ENCODE assay signal across 9 cellular contexts in genomic region chr15:80615783-80616391, GRCh38.
DNase-seq lines count a peak whose midpoint lies in the region; ATAC-seq and TF ChIP-seq lines count a peak whose summit lies in the region.
"Had no signal": no experiment of that assay in that cellular context is flagged by ENCODE, and none has a peak within 500 bp of the region (broad histone marks: within the 10 kb centered on the region; RNA-seq: fewer than 3 reads in every experiment).

No MANE protein-coding gene starts in this region.

- H3K9me3 ChIP-seq in ovary, result no peaks in the 10 kb centered on the region

- H3K9me3 Mint-ChIP-seq in activated T-helper 1 cell treated with anti-CD3 and anti-CD28 coated beads, Interleukin-12 subunit alpha, Interleukin-12 subunit beta, Interleukin-2, Interleukin-4 antibody, amounts not matched to agents 30 ng/mL and 10 ng/mL and 1 ng/mL, durations not matched to agents 14 hours and 24 hours and 36 hours, result no peaks in the 10 kb centered on the region
- no peaks in the 10 kb centered on the region for H3K9me3 Mint-ChIP-seq in activated naive CD4-positive, alpha-beta T cell treated with anti-CD3 and anti-CD28 coated beads for 36 hours

- no peak overlapping the region for H3K27ac Mint-ChIP-seq in activated T-helper 1 cell treated with anti-CD3 and anti-CD28 coated beads, Interleukin-12 subunit alpha, Interleukin-12 subunit beta, Interleukin-2, Interleukin-4 antibody, amounts not matched to agents 30 ng/mL and 10 ng/mL and 1 ng/mL, durations not matched to agents 14 hours and 24 hours and 36 hours
- no peak overlapping the region for H3K27ac Mint-ChIP-seq in activated naive CD4-positive, alpha-beta T cell treated with anti-CD3 and anti-CD28 coated beads for 36 hours

- H3K36me3 ChIP-seq in ovary, result no peaks in the 10 kb centered on the region

- CTCF ChIA-PET in activated naive CD4-positive, alpha-beta T cell treated with anti-CD3 and anti-CD28 coated beads for 36 hours (lab: Charles Lee), result no interaction called here

- no peak overlapping the region for H3K4me3 Mint-ChIP-seq in activated T-helper 1 cell treated with anti-CD3 and anti-CD28 coated beads, Interleukin-12 subunit alpha, Interleukin-12 subunit beta, Interleukin-2, Interleukin-4 antibody, amounts not matched to agents 30 ng/mL and 10 ng/mL and 1 ng/mL, durations not matched to agents 14 hours and 24 hours and 36 hours
- H3K4me3 Mint-ChIP-seq in activated naive CD4-positive, alpha-beta T cell treated with anti-CD3 and anti-CD28 coated beads for 36 hours, result no peak overlapping the region

- no peaks in the 10 kb centered on the region for H3K27me3 ChIP-seq in ovary

- no peak for TF ChIP-seq POLR2A in ovary (IDR thresholded peaks at IDR 0.05)

- H3K36me3 Mint-ChIP-seq in activated T-helper 1 cell treated with anti-CD3 and anti-CD28 coated beads, Interleukin-12 subunit alpha, Interleukin-12 subunit beta, Interleukin-2, Interleukin-4 antibody, amounts not matched to agents 30 ng/mL and 10 ng/mL and 1 ng/mL, durations not matched to agents 14 hours and 24 hours and 36 hours (ENCODE audit: low read depth), result no peaks in the 10 kb centered on the region
- no peaks in the 10 kb centered on the region for H3K36me3 Mint-ChIP-seq in activated naive CD4-positive, alpha-beta T cell treated with anti-CD3 and anti-CD28 coated beads for 36 hours (ENCODE audit: low read depth)

- no peak for TF ChIP-seq EP300 in ovary (IDR thresholded peaks at IDR 0.05)

- peaks cover 8% of the 10 kb centered on the region for H3K27me3 Mint-ChIP-seq in activated T-helper 1 cell treated with anti-CD3 and anti-CD28 coated beads, Interleukin-12 subunit alpha, Interleukin-12 subunit beta, Interleukin-2, Interleukin-4 antibody, amounts not matched to agents 30 ng/mL and 10 ng/mL and 1 ng/mL, durations not matched to agents 14 hours and 24 hours and 36 hours (ENCODE audit: insufficient read depth)
- peaks cover 21% of the 10 kb centered on the region for H3K27me3 Mint-ChIP-seq in activated naive CD4-positive, alpha-beta T cell treated with anti-CD3 and anti-CD28 coated beads for 36 hours (ENCODE audit: low read depth)

- 40 to 45% (median 41%) methylated on average over 14 of the region's 14 CpGs for WGBS in ovary, 3 donors

- no peak for TF ChIP-seq CTCF in ovary (IDR thresholded peaks at IDR 0.05)

- ATAC-seq in HG02852 (IDR thresholded peaks at IDR 0.05; ENCODE audit: unreplicated experiment), result no peak

- no peaks in the 10 kb centered on the region for H3K4me1 Mint-ChIP-seq in activated T-helper 1 cell treated with anti-CD3 and anti-CD28 coated beads, Interleukin-12 subunit alpha, Interleukin-12 subunit beta, Interleukin-2, Interleukin-4 antibody, amounts not matched to agents 30 ng/mL and 10 ng/mL and 1 ng/mL, durations not matched to agents 14 hours and 24 hours and 36 hours (ENCODE audit: low read depth)
- no peaks in the 10 kb centered on the region for H3K4me1 Mint-ChIP-seq in activated naive CD4-positive, alpha-beta T cell treated with anti-CD3 and anti-CD28 coated beads for 36 hours (ENCODE audit: low read depth)

- DNase-seq in EH (ENCODE audit: low read depth), result peak; percentile 82
- peak; percentile 58 to 74 for DNase-seq in NCI-H524 (lab: John Stamatoyannopoulos, UW)
- no peak for DNase-seq in epithelial cell of prostate (ENCODE audit: low read depth, low spot score)
- DNase-seq in ovary, result peak; percentile 51 to 79 (median 64)
- no peak for DNase-seq in activated T-helper 1 cell treated with anti-CD3 and anti-CD28 coated beads, Interleukin-12 subunit alpha, Interleukin-12 subunit beta, Interleukin-2, Interleukin-4 antibody, amounts not matched to agents 30 ng/mL and 10 ng/mL and 1 ng/mL, durations not matched to agents 14 hours and 24 hours and 36 hours (ENCODE audit: low spot score)
- no peak for DNase-seq in activated naive CD4-positive, alpha-beta T cell treated with anti-CD3 and anti-CD28 coated beads for 36 hours
- no peak for DNase-seq in hepatic stellate cell (ENCODE audit: low spot score)
- DNase-seq: anterior cingulate cortex had no signal

- intact Hi-C loops in ovary (cut with DNase I), result no loop called here
- intact Hi-C loops in activated T-helper 1 cell treated with anti-CD3 and anti-CD28 coated beads, Interleukin-12 subunit alpha, Interleukin-12 subunit beta, Interleukin-2, Interleukin-4 antibody, amounts not matched to agents 30 ng/mL and 10 ng/mL and 1 ng/mL, durations not matched to agents 14 hours and 24 hours and 36 hours (cut with micrococcal nuclease), result loop anchor here (5.0 kb wide), 1 partner anchor 161 kb away; the partner anchor contains the start of gene CEMIP
- intact Hi-C loops in activated naive CD4-positive, alpha-beta T cell treated with anti-CD3 and anti-CD28 coated beads for 36 hours (cut with micrococcal nuclease), result no loop called here

- H3K4me3 ChIP-seq in ovary, result no peak overlapping the region

- H3K27ac ChIP-seq in epithelial cell of prostate (peak overlapping the region; percentile 34), ovary (no peak overlapping the region)

- H3K4me1 ChIP-seq in ovary (ENCODE audit: insufficient read depth), result peaks cover 7% of the 10 kb centered on the region

Comparison
In these comparisons a context has a peak if more than half of its experiments do, and no peak if none do; other contexts are left out.
1. DNase-seq: peak in EH (single experiment), NCI-H524 (2 of 2) and ovary (5 of 5); none in epithelial cell of prostate (single experiment), activated T-helper 1 cell treated with anti-CD3 and anti-CD28 coated beads, Interleukin-12 subunit alpha, Interleukin-12 subunit beta, Interleukin-2, Interleukin-4 antibody, amounts not matched to agents 30 ng/mL and 10 ng/mL and 1 ng/mL, durations not matched to agents 14 hours and 24 hours and 36 hours (single experiment), activated naive CD4-positive, alpha-beta T cell treated with anti-CD3 and anti-CD28 coated beads for 36 hours (single experiment) and hepatic stellate cell (single experiment).